Comparison of ENCODE assay signal across 15 cellular contexts in the genomic region with DNA sequence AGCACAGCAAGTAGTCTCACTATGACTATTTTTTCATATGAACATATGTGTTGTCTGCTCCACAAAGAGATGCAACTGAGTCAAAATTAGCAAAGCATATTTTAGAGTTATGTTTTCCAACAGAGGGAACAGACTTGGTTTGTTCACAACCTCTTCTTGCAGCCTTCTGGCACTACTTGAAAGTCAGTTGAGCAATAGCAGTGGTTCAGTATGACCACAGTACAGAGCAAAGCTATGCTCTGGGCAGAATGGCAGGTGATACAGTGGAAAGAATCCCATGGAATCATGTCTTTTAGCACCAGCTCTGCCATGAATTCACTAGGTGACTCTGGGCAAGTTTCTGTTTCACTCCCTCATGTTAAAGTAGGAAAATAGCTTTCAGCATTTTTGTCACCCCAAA. TPM values are rescaled to one million over a fixed set of nuclear protein-coding genes. Genes with fewer than 3 reads are reported as not detected.
DNase-seq lines count a peak whose midpoint lies in the region; ATAC-seq and TF ChIP-seq lines count a peak whose summit lies in the region.
"Had no signal": no experiment of that assay in that cellular context is flagged by ENCODE, and none has a peak within 500 bp of the region (broad histone marks: within the 10 kb centered on the region; RNA-seq: fewer than 3 reads in every experiment).

No MANE protein-coding gene starts in this region.

- DNase-seq in GM03348 (ENCODE audit: low spot score) = peak; percentile 52
- peak; percentile 51 for DNase-seq in Panc1 (ENCODE audit: low read depth, low spot score)
- peak; percentile 81 for DNase-seq in fibroblast of mammary gland (ENCODE audit: low read depth)
- DNase-seq in naive thymus-derived CD8-positive, alpha-beta T cell = no peak
- DNase-seq: activated CD4-positive, alpha-beta T cell treated with anti-CD3 and anti-CD28 coated beads for 48 hours; activated effector memory CD4-positive, alpha-beta T cell treated with anti-CD3 and anti-CD28 coated beads, Interleukin-2, amount 50 U/mL, for 16 hours; H7; NCI-H2081; retina had no signal

- H3K27ac ChIP-seq in Panc1 (ENCODE audit: low read length) = peak overlapping the region; percentile 100
- H3K27ac ChIP-seq: suprapubic skin had no signal

- in situ Hi-C loops in Panc1 (cut with HindIII; ENCODE audit: low pct_unique_long_range_greater_than_20kb, low sequenced_read_pairs) = no loop called here

- POLR2A ChIA-PET in Panc1 (lab: Charles Lee) = interaction anchor here (1.2 to 3.2 kb wide), 7 partner anchors 8 to 107 kb away, joined by 3 to 19 read pairs (median 8); no protein-coding TSS in a partner anchor
- POLR2A ChIA-PET in naive thymus-derived CD8-positive, alpha-beta T cell (lab: Charles Lee) = no interaction called here

- peaks cover 2 to 13% (median 11%) of the 10 kb centered on the region in 4 donors for H3K4me1 Mint-ChIP-seq in naive thymus-derived CD8-positive, alpha-beta T cell

- peak overlapping the region; percentile 93 for H3K9ac ChIP-seq in skeletal muscle satellite cell (ENCODE audit: low read depth, low read length)

- H3K27ac Mint-ChIP-seq in naive thymus-derived CD8-positive, alpha-beta T cell = no peak overlapping the region
- H3K27ac Mint-ChIP-seq: IgD-negative memory B cell had no signal

- peak overlapping the region; percentile 79 for H3K4me2 ChIP-seq in skeletal muscle satellite cell (ENCODE audit: low read length)

- H3K36me3 ChIP-seq in Panc1 (ENCODE audit: control insufficient read depth, insufficient read depth, low read length) (peaks cover 26% of the 10 kb centered on the region), skeletal muscle satellite cell (ENCODE audit: insufficient read depth, low read length) (peaks cover 31% of the 10 kb centered on the region)

- TF ChIP-seq CTCF in Panc1 (IDR thresholded peaks at IDR 0.05) = no peak
- TF ChIP-seq CTCF in fibroblast of mammary gland (conservative IDR thresholded peaks at IDR 0.05; ENCODE audit: control insufficient read depth, insufficient read depth, low read depth, low read length) = no peak

- peaks cover 8% of the 10 kb centered on the region; the same call in 1 of the 2 replicates for H3K9me3 ChIP-seq in Panc1 (ENCODE audit: control insufficient read depth, insufficient read depth, low read depth, low read length)
- no peaks in the 10 kb centered on the region for H3K9me3 ChIP-seq in skeletal muscle satellite cell (replicated peaks; ENCODE audit: low read length)

- H3K27me3 ChIP-seq in Panc1 (ENCODE audit: control insufficient read depth, insufficient read depth, low read length) = no peaks in the 10 kb centered on the region
- H3K27me3 ChIP-seq in skeletal muscle satellite cell (ENCODE audit: control insufficient read depth, insufficient read depth, low read length) = no peaks in the 10 kb centered on the region
- H3K27me3 ChIP-seq: suprapubic skin had no signal

- H3K4me3 ChIP-seq in Panc1 (ENCODE audit: low read depth in 2 of 2, low read length in 2 of 2) (no peak overlapping the region), fibroblast of mammary gland (ENCODE audit: control insufficient read depth, low read depth, low read length) (no peak overlapping the region), skeletal muscle satellite cell (ENCODE audit: low read length) (no peak overlapping the region)
- H3K4me3 ChIP-seq: suprapubic skin had no signal

- peaks cover 7 to 32% (median 28%) of the 10 kb centered on the region in 3 donors for H3K36me3 Mint-ChIP-seq in naive thymus-derived CD8-positive, alpha-beta T cell

- no peak for ATAC-seq in Panc1
- ATAC-seq in HG03175 (IDR thresholded peaks at IDR 0.05; ENCODE audit: unreplicated experiment) = no peak
- ATAC-seq in HG03280 (IDR thresholded peaks at IDR 0.05; ENCODE audit: unreplicated experiment) = no peak
- ATAC-seq in naive thymus-derived CD8-positive, alpha-beta T cell = no peak

- H3K9me3 Mint-ChIP-seq in naive thymus-derived CD8-positive, alpha-beta T cell = peaks cover 0 to 27% (median 12%) of the 10 kb centered on the region in 9 donors

- CTCF ChIA-PET in Panc1 (lab: Charles Lee) = interaction anchor here (0.6 to 3.4 kb wide), 6 partner anchors 13 to 272 kb away, joined by 3 to 20 read pairs (median 3); no protein-coding TSS in a partner anchor

- H3K27me3 Mint-ChIP-seq in naive thymus-derived CD8-positive, alpha-beta T cell = peaks cover 23 to 41% (median 35%) of the 10 kb centered on the region in 5 donors

- H3K4me3 Mint-ChIP-seq in naive thymus-derived CD8-positive, alpha-beta T cell = no peak overlapping the region
- H3K4me3 Mint-ChIP-seq: central memory CD8-positive, alpha-beta T cell; IgD-negative memory B cell had no signal

- H3K4me1 ChIP-seq in Panc1 (ENCODE audit: control insufficient read depth, insufficient read depth, low read length) (peaks cover 38% of the 10 kb centered on the region), skeletal muscle satellite cell (ENCODE audit: control insufficient read depth, insufficient read depth, low read length) (peaks cover 14% of the 10 kb centered on the region)

- no TSS peak for BruUV-seq in Panc1 (replicated peaks; lab: Mats Ljungman, UMichigan)

- intact Hi-C loops in Panc1 (cut with micrococcal nuclease; ENCODE audit: unreplicated experiment) = loop anchor here (2.0 to 10.0 kb wide), 2 partner anchors 107 to 429 kb away; no protein-coding TSS in a partner anchor

RNA-seq across cellular contexts. Expression of a gene that starts 5.3 kb away (rescaled TPM):
- total RNA-seq in Panc1 (2021; ENCODE audit: unreplicated experiment) = 355 TPM
- 366 TPM for polyA plus RNA-seq in Panc1 (2012; ENCODE audit: insufficient read length)
- total RNA-seq in skeletal muscle satellite cell (2012; rRNA removed) = 17.5 and 49.4 TPM in 2 replicates
- total RNA-seq in naive thymus-derived CD8-positive, alpha-beta T cell = not detected
- not detected for polyA plus RNA-seq in naive thymus-derived CD8-positive, alpha-beta T cell
- polyA plus RNA-seq: IgD-negative memory B cell had no signal

Comparison
In these comparisons a context has a peak if more than half of its experiments do, and no peak if none do; other contexts are left out.
1. DNase-seq: peak in GM03348 (single experiment), Panc1 (single experiment) and fibroblast of mammary gland (single experiment); none in naive thymus-derived CD8-positive, alpha-beta T cell (0 of 10).
2. RNA of a gene that starts 5.3 kb away (total RNA-seq): 355 TPM in Panc1 (single experiment); not detected in naive thymus-derived CD8-positive, alpha-beta T cell; every median in the first group is over 100 times any median in the second.